Comparison of ENCODE assay signal across 8 cellular contexts in genomic region chr4:106315476-106315967, GRCh38. TPM values are rescaled to one million over a fixed set of nuclear protein-coding genes. Genes with fewer than 3 reads are reported as not detected.
DNase-seq lines count a peak whose midpoint lies in the region; ATAC-seq and TF ChIP-seq lines count a peak whose summit lies in the region.

No MANE protein-coding gene starts in this region.

- H3K27ac ChIP-seq in left ventricle myocardium inferior (replicated peaks) (peak overlapping the region; percentile 92), skeletal muscle tissue (ENCODE audit: low read depth, low read length) (peak overlapping the region; percentile 96)

- intact Hi-C loops in left ventricle myocardium inferior (cut with micrococcal nuclease), result no loop called here

- H3K27me3 ChIP-seq in left ventricle myocardium inferior (ENCODE audit: low read depth) (no peaks in the 10 kb centered on the region), skeletal muscle tissue (ENCODE audit: control insufficient read depth in 3 of 3, insufficient read depth in 3 of 3, low read length in 3 of 3) (no peaks in the 10 kb centered on the region)

- peak; percentile 46 for DNase-seq in NCI-H510A treated with DMSO at 0.1 percent for 48 hours (lab: John Stamatoyannopoulos, UW)
- no peak for DNase-seq in NCI-H510A (lab: John Stamatoyannopoulos, UW)
- peak; percentile 63 to 68 for DNase-seq in Kasumi-1 (lab: John Stamatoyannopoulos, UW)
- DNase-seq in activated CD8-positive, alpha-beta memory T cell treated with anti-CD3 and anti-CD28 coated beads, Interleukin-2, amount 50 U/mL, for 1 hour (ENCODE audit: extremely low read depth), result peak; percentile 12
- no peak for DNase-seq in left ventricle myocardium inferior
- DNase-seq in NK-92 treated with Interleukin-12 subunit alpha and Interleukin-12 subunit beta, amount 100 ng/mL, for 24 hours (lab: John Stamatoyannopoulos, UW), result no peak

- H3K36me3 ChIP-seq in left ventricle myocardium inferior (no peaks in the 10 kb centered on the region), skeletal muscle tissue (ENCODE audit: control insufficient read depth in 3 of 3, insufficient read depth in 3 of 3, low read length in 3 of 3) (no peaks in the 10 kb centered on the region)

- H3K9me3 ChIP-seq in left ventricle myocardium inferior (replicated peaks) (no peaks in the 10 kb centered on the region), skeletal muscle tissue (ENCODE audit: control insufficient read depth in 3 of 3, low read length in 3 of 3) (no peaks in the 10 kb centered on the region)

- H3K9ac ChIP-seq in skeletal muscle tissue (ENCODE audit: low read depth in 1 of 3, low read length in 3 of 3), result peak overlapping the region; percentile 97 to 99 (median 99)

- H3K4me1 ChIP-seq in left ventricle myocardium inferior (peaks cover 56% of the 10 kb centered on the region), skeletal muscle tissue (ENCODE audit: control insufficient read depth in 3 of 3, insufficient read depth in 3 of 3, low read length in 3 of 3) (peaks cover 13 to 28% (median 24%) of the 10 kb centered on the region in 3 donors)

- H3K4me3 ChIP-seq in left ventricle myocardium inferior (peak overlapping the region; percentile 76), skeletal muscle tissue (ENCODE audit: low read length in 3 of 3) (peak overlapping the region; percentile 97 to 99 (median 98))

- TF ChIP-seq CTCF in left ventricle myocardium inferior (IDR thresholded peaks at IDR 0.05; ENCODE audit: borderline replicate concordance), result no peak

- ATAC-seq in GM21825 (IDR thresholded peaks at IDR 0.05; ENCODE audit: unreplicated experiment), result peak; percentile 22

RNA-seq across cellular contexts. Expression of gene TBCK, which starts 0.5 kb away (rescaled TPM):
- 20.3 TPM for total RNA-seq in left ventricle myocardium inferior
- total RNA-seq in skeletal muscle tissue, result 55.8 TPM

RNA-seq across cellular contexts. Expression of gene AIMP1, which starts 0.8 kb away (rescaled TPM):
- total RNA-seq in left ventricle myocardium inferior (36.4 TPM), skeletal muscle tissue (15.1 TPM)

RNA-seq across cellular contexts. Expression of gene GIMD1, which starts 53.1 kb away (rescaled TPM):
- total RNA-seq in left ventricle myocardium inferior, result not detected
- total RNA-seq in skeletal muscle tissue, result not detected

Comparison
In these comparisons a context has a peak if more than half of its experiments do, and no peak if none do; other contexts are left out.
1. DNase-seq: peak in NCI-H510A treated with DMSO at 0.1 percent for 48 hours (single experiment), Kasumi-1 (2 of 2) and activated CD8-positive, alpha-beta memory T cell treated with anti-CD3 and anti-CD28 coated beads, Interleukin-2, amount 50 U/mL, for 1 hour (single experiment); none in NCI-H510A (single experiment), left ventricle myocardium inferior (single experiment) and NK-92 treated with Interleukin-12 subunit alpha and Interleukin-12 subunit beta, amount 100 ng/mL, for 24 hours (single experiment).